Comparison of ENCODE assay signal across 12 cellular contexts in the genomic region with DNA sequence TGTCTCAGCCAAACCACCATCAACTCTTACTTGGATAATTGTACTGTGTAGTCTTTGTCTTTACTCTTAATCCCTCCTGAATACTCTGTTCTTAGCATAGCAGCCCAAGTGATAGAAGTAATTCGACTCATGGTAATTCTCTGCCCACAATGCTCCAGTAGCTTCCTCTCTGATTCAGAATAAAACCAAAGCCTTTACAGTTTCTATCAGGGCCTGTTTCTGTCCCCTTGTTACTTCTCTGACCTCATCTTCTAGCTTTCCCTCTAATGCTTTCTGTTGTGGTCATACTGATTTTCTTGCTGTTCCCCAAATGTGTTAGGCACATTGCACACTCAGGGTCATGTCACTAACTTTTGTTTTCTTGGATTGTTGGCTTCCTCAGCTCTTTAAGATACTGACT. TPM values are rescaled to one million over a fixed set of nuclear protein-coding genes. Genes with fewer than 3 reads are reported as not detected.
A peak's percentile ranks its signal among the peaks of the same experiment; 100 is the strongest.
DNase-seq lines count a peak whose midpoint lies in the region; ATAC-seq and TF ChIP-seq lines count a peak whose summit lies in the region.
"Had no signal": no experiment of that assay in that cellular context is flagged by ENCODE, and none has a peak within 500 bp of the region (broad histone marks: within the 10 kb centered on the region; RNA-seq: fewer than 3 reads in every experiment).

No MANE protein-coding gene starts in this region.

- DNase-seq in activated CD4-positive, alpha-beta T cell treated with anti-CD3 and anti-CD28 coated beads for 36 hours: no peak
- DNase-seq in activated CD4-positive, alpha-beta T cell treated with anti-CD3 and anti-CD28 coated beads, Interleukin-2, amount 50 U/mL, for 4 hours: no peak
- peak; percentile 37 for DNase-seq in neural progenitor cell (ENCODE audit: low spot score)
- no peak for DNase-seq in hepatocyte (ENCODE audit: low spot score)
- DNase-seq in activated gamma-delta T cell (lab: John Stamatoyannopoulos, UW): no peak
- no peak for DNase-seq in endodermal cell
- DNase-seq: NCI-H1092 treated with DMSO at 0.1 percent for 48 hours, retina, T-helper 17 cell had no signal

- peak overlapping the region; percentile 67 for H3K4me2 ChIP-seq in neural progenitor cell
- H3K4me2 ChIP-seq in hepatocyte: no peak overlapping the region

- no peaks in the 10 kb centered on the region for H3K9me3 Mint-ChIP-seq in activated CD4-positive, alpha-beta T cell treated with anti-CD3 and anti-CD28 coated beads for 36 hours (ENCODE audit: low read depth)
- H3K9me3 Mint-ChIP-seq in neural progenitor cell (no peaks in the 10 kb centered on the region), endodermal cell (no peaks in the 10 kb centered on the region)

- no peak overlapping the region for H3K9ac ChIP-seq in neural progenitor cell
- no peak overlapping the region for H3K9ac ChIP-seq in endodermal cell (ENCODE audit: extremely low read depth, low read length, poor library complexity, severe bottlenecking)

- peak; percentile 90 for ATAC-seq in activated CD4-positive, alpha-beta T cell treated with anti-CD3 and anti-CD28 coated beads for 36 hours
- ATAC-seq in GM21576 (IDR thresholded peaks at IDR 0.05; ENCODE audit: unreplicated experiment) (peak; percentile 93), HG03159 (IDR thresholded peaks at IDR 0.05; ENCODE audit: unreplicated experiment) (peak; percentile 90)
- ATAC-seq: T-helper 17 cell had no signal

- H3K27ac Mint-ChIP-seq in activated CD4-positive, alpha-beta T cell treated with anti-CD3 and anti-CD28 coated beads for 36 hours: peak overlapping the region; percentile 47
- H3K27ac Mint-ChIP-seq in neural progenitor cell: no peak overlapping the region
- no peak overlapping the region for H3K27ac Mint-ChIP-seq in endodermal cell
- H3K27ac Mint-ChIP-seq: T-helper 17 cell had no signal

- H3K4me1 ChIP-seq in neural progenitor cell (peaks cover 12% of the 10 kb centered on the region), hepatocyte (ENCODE audit: insufficient read depth) (no peaks in the 10 kb centered on the region), endodermal cell (ENCODE audit: control insufficient read depth, insufficient read depth, low read length) (no peaks in the 10 kb centered on the region)

- CTCF ChIA-PET in activated CD4-positive, alpha-beta T cell treated with anti-CD3 and anti-CD28 coated beads for 36 hours (lab: Charles Lee): no interaction called here

- peaks cover 63% of the 10 kb centered on the region for H3K36me3 Mint-ChIP-seq in activated CD4-positive, alpha-beta T cell treated with anti-CD3 and anti-CD28 coated beads for 36 hours (ENCODE audit: low read depth)
- H3K36me3 Mint-ChIP-seq in neural progenitor cell (peaks cover 21% of the 10 kb centered on the region), endodermal cell (ENCODE audit: low read depth) (peaks cover 67% of the 10 kb centered on the region)

- no peaks in the 10 kb centered on the region for H3K9me2 ChIP-seq in hepatocyte (replicated peaks; ENCODE audit: insufficient read depth)

- H3K79me2 ChIP-seq in neural progenitor cell (ENCODE audit: low read depth): peaks cover 66% of the 10 kb centered on the region
- peaks cover 35% of the 10 kb centered on the region for H3K79me2 ChIP-seq in hepatocyte

- POLR2A ChIA-PET in activated CD4-positive, alpha-beta T cell treated with anti-CD3 and anti-CD28 coated beads for 36 hours (lab: Charles Lee): interaction anchor here (0.6 to 1.1 kb wide), 2 partner anchors 8 to 10 kb away, joined by 3 read pairs; a partner anchor contains a TSS

- peaks cover 12% of the 10 kb centered on the region for H3F3A ChIP-seq in neural progenitor cell (ENCODE audit: low read depth)

- H3K27me3 Mint-ChIP-seq in activated CD4-positive, alpha-beta T cell treated with anti-CD3 and anti-CD28 coated beads for 36 hours: no peaks in the 10 kb centered on the region
- H3K27me3 Mint-ChIP-seq in neural progenitor cell (ENCODE audit: insufficient read depth, low read depth) (no peaks in the 10 kb centered on the region), endodermal cell (ENCODE audit: insufficient read depth) (no peaks in the 10 kb centered on the region)
- H3K27me3 Mint-ChIP-seq: T-helper 17 cell had no signal

- H3K27me3 ChIP-seq in neural progenitor cell (no peaks in the 10 kb centered on the region), hepatocyte (no peaks in the 10 kb centered on the region), endodermal cell (ENCODE audit: control insufficient read depth, insufficient read depth, low read length, poor library complexity, severe bottlenecking) (no peaks in the 10 kb centered on the region)

- whole genome bisulfite sequencing in hepatocyte (ENCODE audit: low lambda C conversion rate, missing lambda C conversion rate): 75% methylated on average over 1 of the region's 1 CpG
- 97 to 100% methylated on average over 1 of the region's 1 CpG for WGBS in endodermal cell (ENCODE audit: insufficient coverage in 1 of 2, insufficient read length in 1 of 2), 2 experiments

- intact Hi-C loops in activated CD4-positive, alpha-beta T cell treated with anti-CD3 and anti-CD28 coated beads for 36 hours (cut with DNase I, micrococcal nuclease): no loop called here

- TF ChIP-seq CTCF in neural progenitor cell (IDR thresholded peaks at IDR 0.05): no peak
- TF ChIP-seq CTCF in hepatocyte (IDR thresholded peaks at IDR 0.05; ENCODE audit: poor library complexity): no peak
- no peak for TF ChIP-seq CTCF in endodermal cell (conservative IDR thresholded peaks at IDR 0.05)

- peaks cover 13% of the 10 kb centered on the region for H4K20me1 ChIP-seq in neural progenitor cell (ENCODE audit: low read depth)
- H4K20me1 ChIP-seq in hepatocyte (ENCODE audit: insufficient read depth, poor library complexity, severe bottlenecking): no peaks in the 10 kb centered on the region

- H3K27ac ChIP-seq in neural progenitor cell (peak overlapping the region; percentile 77), hepatocyte (no peak overlapping the region), endodermal cell (ENCODE audit: low read depth, low read length) (no peak overlapping the region)
- H3K27ac ChIP-seq: 22Rv1 had no signal

- no peak overlapping the region for H3K4me3 Mint-ChIP-seq in activated CD4-positive, alpha-beta T cell treated with anti-CD3 and anti-CD28 coated beads for 36 hours
- H3K4me3 Mint-ChIP-seq in neural progenitor cell: no peak overlapping the region
- H3K4me3 Mint-ChIP-seq in endodermal cell: no peak overlapping the region
- H3K4me3 Mint-ChIP-seq: T-helper 17 cell had no signal

- H3K4me3 ChIP-seq in neural progenitor cell (no peak overlapping the region), hepatocyte (no peak overlapping the region), endodermal cell (ENCODE audit: low read length) (no peak overlapping the region)

- peaks cover 13% of the 10 kb centered on the region for H3K4me1 Mint-ChIP-seq in activated CD4-positive, alpha-beta T cell treated with anti-CD3 and anti-CD28 coated beads for 36 hours
- H3K4me1 Mint-ChIP-seq in neural progenitor cell (no peaks in the 10 kb centered on the region), endodermal cell (no peaks in the 10 kb centered on the region)

- peaks cover 8% of the 10 kb centered on the region for H3K36me3 ChIP-seq in neural progenitor cell
- no peaks in the 10 kb centered on the region for H3K36me3 ChIP-seq in hepatocyte (replicated peaks; ENCODE audit: insufficient read depth, low read depth)
- peaks cover 80% of the 10 kb centered on the region for H3K36me3 ChIP-seq in endodermal cell (ENCODE audit: control insufficient read depth, insufficient read depth, low read length)

- no peaks in the 10 kb centered on the region for H3K9me3 ChIP-seq in neural progenitor cell (ENCODE audit: low read depth)
- H3K9me3 ChIP-seq in hepatocyte (ENCODE audit: low read depth): no peaks in the 10 kb centered on the region
- no peaks in the 10 kb centered on the region for H3K9me3 ChIP-seq in endodermal cell (ENCODE audit: control insufficient read depth, low read length)

- H2AFZ ChIP-seq in neural progenitor cell (replicated peaks): no peak overlapping the region
- no peak overlapping the region for H2AFZ ChIP-seq in hepatocyte

RNA-seq across cellular contexts. Expression of a gene that starts 8.0 kb away (rescaled TPM):
- 10 to 100 TPM; 13.9 to 14.2 TPM for total RNA-seq in activated CD4-positive, alpha-beta T cell treated with anti-CD3 and anti-CD28 coated beads for 36 hours
- total RNA-seq in neural progenitor cell (ENCODE audit: low replicate concordance) (50.3 and 79.9 TPM in 2 replicates), hepatocyte (23.5 and 26.0 TPM in 2 replicates), endodermal cell (10 to 100 TPM; 43.3 to 45.7 TPM)
- 16.2 and 16.7 TPM in 2 replicates for polyA plus RNA-seq in hepatocyte
- 21.4 TPM for polyA plus RNA-seq in endodermal cell (2013, experiment 1 of 2)
- polyA plus RNA-seq in endodermal cell (2013, experiment 2 of 2): 22.1 TPM
